8 cellular contexts compared by ENCODE assay signal in the genomic region with DNA sequence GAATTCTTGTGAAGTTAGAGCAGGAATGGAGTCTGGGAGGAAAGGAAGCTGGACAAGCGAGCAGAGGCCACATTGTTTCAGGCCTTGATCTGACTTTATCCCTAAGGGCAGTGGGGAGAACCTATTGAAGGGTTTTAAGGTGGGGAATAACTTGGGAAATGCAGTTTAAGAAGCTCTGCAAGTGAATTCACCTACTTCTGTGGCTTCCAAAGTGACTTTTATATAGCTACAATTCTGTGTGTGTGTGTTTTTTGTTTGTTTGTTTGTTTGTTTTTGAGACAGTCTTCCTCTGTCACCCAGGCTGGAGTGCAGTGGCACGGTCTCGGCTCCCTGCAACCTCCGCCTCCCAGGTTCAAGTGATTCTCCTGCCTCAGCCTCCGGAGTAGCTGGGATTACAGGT. TPM values are rescaled to one million over a fixed set of nuclear protein-coding genes. Genes with fewer than 3 reads are reported as not detected.
DNase-seq lines count a peak whose midpoint lies in the region; ATAC-seq and TF ChIP-seq lines count a peak whose summit lies in the region.
"Not testable (repeated sequence)": the region's sequence is repeated elsewhere in the genome, so short reads cannot be mapped to it uniquely, and the experiment has no call there.

No MANE protein-coding gene starts in this region.

- peaks cover 23% of the 10 kb centered on the region for H3K4me1 Mint-ChIP-seq in nephron progenitor cell
- peaks cover 36 to 55% of the 10 kb centered on the region in 2 donors for H3K4me1 Mint-ChIP-seq in stimulated activated naive B cell treated with anti-CD40 and anti-IgM and Interleukin-4, amounts not matched to agents 10 μg/mL and 1 μg/mL and 100 μg/mL, for 72 hours

- peak overlapping the region; percentile 98 for H3K4me3 Mint-ChIP-seq in nephron progenitor cell
- H3K4me3 Mint-ChIP-seq in stimulated activated naive B cell treated with anti-CD40 and anti-IgM and Interleukin-4, amounts not matched to agents 10 μg/mL and 1 μg/mL and 100 μg/mL, for 72 hours = peak overlapping the region; percentile 98

- not testable (repeated sequence) for DNase-seq in AG09309 (ENCODE audit: low read depth); SK-N-SH; activated naive CD4-positive, alpha-beta T cell treated with anti-CD3 and anti-CD28 coated beads, Interleukin-2, amount 50 U/mL, for 72 hours (ENCODE audit: low spot score in 2 of 2); dorsolateral prefrontal cortex; hepatocyte (ENCODE audit: low spot score); nephron progenitor cell; stimulated activated naive B cell treated with anti-CD40 and anti-IgM and Interleukin-4, amounts not matched to agents 10 μg/mL and 1 μg/mL and 100 μg/mL, for 72 hours

- H3K4me3 ChIP-seq in AG09309 (ENCODE audit: control insufficient read depth, low read depth, low read length) (peak overlapping the region; percentile 87), HEK293 (ENCODE audit: low read depth, low read length) (peak overlapping the region; percentile 74; the same call in 1 of the 2 replicates), SK-N-SH (ENCODE audit: low read depth in 2 of 2, low read length in 1 of 2) (peak overlapping the region; percentile 78 to 97), dorsolateral prefrontal cortex (peak overlapping the region in 47 of 59 donors; percentile 12 to 95 (median 80))
- not testable (repeated sequence) for H3K4me3 ChIP-seq in hepatocyte

- H4K20me1 ChIP-seq in SK-N-SH (ENCODE audit: insufficient read depth) = peaks cover 55% of the 10 kb centered on the region
- H4K20me1 ChIP-seq in hepatocyte (ENCODE audit: insufficient read depth, poor library complexity, severe bottlenecking) = peaks cover 56% of the 10 kb centered on the region

- not testable (repeated sequence) for H3K27me3 ChIP-seq in SK-N-SH (ENCODE audit: insufficient read depth); dorsolateral prefrontal cortex; hepatocyte

- H3K36me3 ChIP-seq in HEK293 (ENCODE audit: control insufficient read depth in 2 of 2, insufficient read depth in 1 of 2, low read length in 2 of 2) (peaks cover 3 to 32% of the 10 kb centered on the region in 2 experiments; a peak in 2 of 3 replicates), SK-N-SH (replicated peaks in 1 of 2; ENCODE audit: control insufficient read depth in 1 of 2, insufficient read depth in 2 of 2, low read length in 1 of 2) (peaks cover 4 to 24% of the 10 kb centered on the region in 2 experiments)
- not testable (repeated sequence) for H3K36me3 ChIP-seq in hepatocyte (replicated peaks; ENCODE audit: insufficient read depth, low read depth)

- H3K27ac ChIP-seq in HEK293 (ENCODE audit: extremely low read depth, low read depth, low read length) (peak overlapping the region; percentile 32; the same call in 1 of the 2 replicates), SK-N-SH (ENCODE audit: low read depth in 2 of 2, low read length in 1 of 2) (peak overlapping the region in 1 of 2 experiments; percentile 38; a peak in 2 of 4 replicates), dorsolateral prefrontal cortex (peak overlapping the region in 45 of 59 donors; percentile 25 to 98 (median 93)), hepatocyte (peak overlapping the region; percentile 95)

- POLR2A ChIA-PET in HEK293 (lab: Yijun Ruan, JAX) (interaction anchor here (0.6 to 4.4 kb wide), 5 partner anchors 12 to 94 kb away, joined by 3 to 141 read pairs (median 34); a partner anchor contains a TSS), SK-N-SH (lab: Yijun Ruan, JAX) (interaction anchor here (2.7 to 4.4 kb wide), 4 partner anchors 8 to 20 kb away, joined by 14 to 80 read pairs (median 45); a partner anchor contains a TSS)

- H2AFZ ChIP-seq in SK-N-SH (ENCODE audit: low read depth); hepatocyte: not testable (repeated sequence)

- TF ChIP-seq RAD21 in SK-N-SH (IDR thresholded peaks at IDR 0.05; ENCODE audit: low read length) = not testable (repeated sequence)

- H3F3A ChIP-seq in SK-N-SH (replicated peaks; ENCODE audit: insufficient read depth) = not testable (repeated sequence)

- peak overlapping the region; percentile 100 for H3K4me2 ChIP-seq in SK-N-SH
- peak overlapping the region; percentile 88 for H3K4me2 ChIP-seq in hepatocyte

- not testable (repeated sequence) for TF ChIP-seq EP300 in SK-N-SH (IDR thresholded peaks at IDR 0.05; ENCODE audit: borderline replicate concordance in 1 of 2, low read depth in 1 of 2, low read length in 1 of 2)

- peak overlapping the region; percentile 100 for H3K9ac ChIP-seq in SK-N-SH

- TF ChIP-seq CTCF in AG09309 (IDR thresholded peaks at IDR 0.05; ENCODE audit: control insufficient read depth, insufficient read depth, low read depth, low read length, missing control alignments); HEK293 (tag by site-specific recombination; IDR thresholded peaks at IDR 0.05); SK-N-SH (IDR thresholded peaks at IDR 0.05); dorsolateral prefrontal cortex (IDR thresholded peaks at IDR 0.05 in 54 of 56, conservative IDR thresholded peaks at IDR 0.05 in 2 of 56; ENCODE audit: low read depth in 1 of 56, partially characterized antibody in 56 of 56); hepatocyte (IDR thresholded peaks at IDR 0.05; ENCODE audit: poor library complexity); nephron progenitor cell (IDR thresholded peaks at IDR 0.05): not testable (repeated sequence)

- CTCF ChIA-PET in HEK293 (lab: Yijun Ruan, JAX) (interaction anchor here (0.9 to 3.8 kb wide), 6 partner anchors 8 to 21 kb away, joined by 3 to 20 read pairs (median 4); a partner anchor contains a TSS), SK-N-SH (lab: Yijun Ruan, JAX) (interaction anchor here (0.8 to 4.4 kb wide), 6 partner anchors 9 to 86 kb away, joined by 3 to 39 read pairs (median 12); a partner anchor contains a TSS)

- H3K27ac Mint-ChIP-seq in activated naive CD4-positive, alpha-beta T cell treated with anti-CD3 and anti-CD28 coated beads, Interleukin-2, amount 50 U/mL, for 72 hours = peak overlapping the region; percentile 94
- H3K27ac Mint-ChIP-seq in nephron progenitor cell = peak overlapping the region; percentile 58
- H3K27ac Mint-ChIP-seq in stimulated activated naive B cell treated with anti-CD40 and anti-IgM and Interleukin-4, amounts not matched to agents 10 μg/mL and 1 μg/mL and 100 μg/mL, for 72 hours = not testable (repeated sequence)

- not testable (repeated sequence) for H3K9me2 ChIP-seq in SK-N-SH; hepatocyte (replicated peaks; ENCODE audit: insufficient read depth)

- WGBS in SK-N-SH (ENCODE audit: low lambda C conversion rate) = 96% methylated on average over 5 of the region's 5 CpGs
- WGBS in hepatocyte (ENCODE audit: low lambda C conversion rate, missing lambda C conversion rate) = 92% methylated on average over 5 of the region's 5 CpGs

- not testable (repeated sequence) for H3K9me3 Mint-ChIP-seq in activated naive CD4-positive, alpha-beta T cell treated with anti-CD3 and anti-CD28 coated beads, Interleukin-2, amount 50 U/mL, for 72 hours; nephron progenitor cell; stimulated activated naive B cell treated with anti-CD40 and anti-IgM and Interleukin-4, amounts not matched to agents 10 μg/mL and 1 μg/mL and 100 μg/mL, for 72 hours

- intact Hi-C loops in dorsolateral prefrontal cortex (cut with DNase I) = not testable (repeated sequence)

- H3K9me3 ChIP-seq in HEK293 (ENCODE audit: control insufficient read depth, insufficient read depth, low read depth, low read length); SK-N-SH; hepatocyte (ENCODE audit: low read depth): not testable (repeated sequence)

- not testable (repeated sequence) for H3K4me1 ChIP-seq in HEK293 (ENCODE audit: control insufficient read depth, insufficient read depth, low read length); hepatocyte (ENCODE audit: insufficient read depth)
- H3K4me1 ChIP-seq in SK-N-SH (ENCODE audit: control insufficient read depth in 1 of 2, insufficient read depth in 2 of 2, low read depth in 1 of 2, low read length in 1 of 2) = peaks cover 0 to 18% of the 10 kb centered on the region in 2 experiments; a peak in 2 of 4 replicates

- H3K79me2 ChIP-seq in SK-N-SH (ENCODE audit: insufficient read depth) (peaks cover 72% of the 10 kb centered on the region), hepatocyte (peaks cover 59% of the 10 kb centered on the region)

- peaks cover 11 to 14% of the 10 kb centered on the region in 2 donors for H3K36me3 Mint-ChIP-seq in activated naive CD4-positive, alpha-beta T cell treated with anti-CD3 and anti-CD28 coated beads, Interleukin-2, amount 50 U/mL, for 72 hours
- peaks cover 20% of the 10 kb centered on the region for H3K36me3 Mint-ChIP-seq in nephron progenitor cell (ENCODE audit: low read depth)
- peaks cover 23 to 28% of the 10 kb centered on the region in 2 donors for H3K36me3 Mint-ChIP-seq in stimulated activated naive B cell treated with anti-CD40 and anti-IgM and Interleukin-4, amounts not matched to agents 10 μg/mL and 1 μg/mL and 100 μg/mL, for 72 hours

- H3K27me3 Mint-ChIP-seq in nephron progenitor cell (ENCODE audit: low read depth, poor library complexity); stimulated activated naive B cell treated with anti-CD40 and anti-IgM and Interleukin-4, amounts not matched to agents 10 μg/mL and 1 μg/mL and 100 μg/mL, for 72 hours: not testable (repeated sequence)

- ATAC-seq in activated naive CD4-positive, alpha-beta T cell treated with anti-CD3 and anti-CD28 coated beads, Interleukin-2, amount 50 U/mL, for 72 hours; stimulated activated naive B cell treated with anti-CD40 and anti-IgM and Interleukin-4, amounts not matched to agents 10 μg/mL and 1 μg/mL and 100 μg/mL, for 72 hours (replicated peaks): not testable (repeated sequence)

RNA-seq across cellular contexts. Expression of a gene that starts 1.4 kb away (rescaled TPM):
- polyA plus RNA-seq in SK-N-SH (2012; rRNA removed) = 230 and 277 TPM in 2 replicates
- 65.3 and 95.1 TPM in 2 replicates for polyA plus RNA-seq in SK-N-SH (2012; cell fraction: cytosol; rRNA removed)
- 1,525 and 1,565 TPM in 2 replicates for polyA plus RNA-seq in SK-N-SH (2012; cell fraction: nucleus; rRNA removed)
- 100 to 1,000 TPM; 140 to 173 TPM for total RNA-seq in activated naive CD4-positive, alpha-beta T cell treated with anti-CD3 and anti-CD28 coated beads, Interleukin-2, amount 50 U/mL, for 72 hours
- total RNA-seq in dorsolateral prefrontal cortex = 100 to 1,000 TPM in 89 of 120 experiments, 10 to 100 TPM in 31; 60.3 to 190 (median 117) TPM
- 124 and 157 TPM in 2 replicates for total RNA-seq in hepatocyte
- 190 and 215 TPM in 2 replicates for polyA plus RNA-seq in hepatocyte

RNA-seq across cellular contexts. Expression of a gene that starts 9.8 kb away (rescaled TPM):
- 82.7 and 99.4 TPM in 2 replicates for polyA plus RNA-seq in SK-N-SH (2012; rRNA removed)
- 42.3 and 58.1 TPM in 2 replicates for polyA plus RNA-seq in SK-N-SH (2012; cell fraction: cytosol; rRNA removed)
- 371 and 402 TPM in 2 replicates for polyA plus RNA-seq in SK-N-SH (2012; cell fraction: nucleus; rRNA removed)
- total RNA-seq in activated naive CD4-positive, alpha-beta T cell treated with anti-CD3 and anti-CD28 coated beads, Interleukin-2, amount 50 U/mL, for 72 hours = 10 to 100 TPM; 22.9 to 27.1 TPM
- 10 to 100 TPM; 12.8 to 34.8 (median 24.4) TPM for total RNA-seq in dorsolateral prefrontal cortex
- 25.0 and 29.3 TPM in 2 replicates for total RNA-seq in hepatocyte
- 27.0 and 40.6 TPM in 2 replicates for polyA plus RNA-seq in hepatocyte

RNA-seq across cellular contexts. Expression of a gene that starts 13.3 kb away (rescaled TPM):
- polyA plus RNA-seq in SK-N-SH (2012; rRNA removed) (85.3 and 104 TPM in 2 replicates), hepatocyte (140 and 173 TPM in 2 replicates)
- polyA plus RNA-seq in SK-N-SH (2012; cell fraction: cytosol; rRNA removed) = 48.3 and 76.9 TPM in 2 replicates
- polyA plus RNA-seq in SK-N-SH (2012; cell fraction: nucleus; rRNA removed) = 36.4 and 46.2 TPM in 2 replicates
- 10 to 100 TPM; 60.3 to 80.8 TPM for total RNA-seq in activated naive CD4-positive, alpha-beta T cell treated with anti-CD3 and anti-CD28 coated beads, Interleukin-2, amount 50 U/mL, for 72 hours
- total RNA-seq in dorsolateral prefrontal cortex (100 to 1,000 TPM in 8 of 120 experiments, 10 to 100 TPM in 112; 57.3 to 129 (median 81.1) TPM), hepatocyte (58.7 and 70.7 TPM in 2 replicates)

RNA-seq across cellular contexts. Expression of a gene that starts 18.6 kb away (rescaled TPM):
- 21.0 and 21.4 TPM in 2 replicates for polyA plus RNA-seq in SK-N-SH (2012; rRNA removed)
- polyA plus RNA-seq in SK-N-SH (2012; cell fraction: cytosol; rRNA removed) = 7.5 and 11.8 TPM in 2 replicates
- 83.7 and 101 TPM in 2 replicates for polyA plus RNA-seq in SK-N-SH (2012; cell fraction: nucleus; rRNA removed)
- total RNA-seq in activated naive CD4-positive, alpha-beta T cell treated with anti-CD3 and anti-CD28 coated beads, Interleukin-2, amount 50 U/mL, for 72 hours = 10 to 100 TPM; 24.3 to 33.3 TPM
- total RNA-seq in dorsolateral prefrontal cortex = 100 to 1,000 TPM in 117 of 120 experiments, 10 to 100 TPM in 3; 91.4 to 175 (median 129) TPM
- total RNA-seq in hepatocyte = 39.4 and 42.5 TPM in 2 replicates
- polyA plus RNA-seq in hepatocyte = 84.0 and 85.3 TPM in 2 replicates

RNA-seq across cellular contexts. Expression of a gene that starts 20.6 kb away (rescaled TPM):
- polyA plus RNA-seq in SK-N-SH (2012; rRNA removed) (305 and 346 TPM in 2 replicates), hepatocyte (115 TPM in 2 replicates)
- 247 and 282 TPM in 2 replicates for polyA plus RNA-seq in SK-N-SH (2012; cell fraction: cytosol; rRNA removed)
- polyA plus RNA-seq in SK-N-SH (2012; cell fraction: nucleus; rRNA removed) = 502 and 507 TPM in 2 replicates
- total RNA-seq in activated naive CD4-positive, alpha-beta T cell treated with anti-CD3 and anti-CD28 coated beads, Interleukin-2, amount 50 U/mL, for 72 hours = 100 to 1,000 TPM; 538 to 637 TPM
- total RNA-seq in dorsolateral prefrontal cortex (10 to 100 TPM; 36.9 to 82.7 (median 56.0) TPM), hepatocyte (180 and 184 TPM in 2 replicates)
